In genomic region chr2:239947361-239948045, GRCh38 we compare ENCODE assay signal across 15 cellular contexts.
DNase-seq lines count a peak whose midpoint lies in the region; ATAC-seq and TF ChIP-seq lines count a peak whose summit lies in the region.
"Had no signal": no experiment of that assay in that cellular context is flagged by ENCODE, and none has a peak within 500 bp of the region (broad histone marks: within the 10 kb centered on the region; RNA-seq: fewer than 3 reads in every experiment).

No MANE protein-coding gene starts in this region.

- DNase-seq in DMS 273 (lab: John Stamatoyannopoulos, UW; ENCODE audit: unreplicated experiment), result peak; percentile 41
- DNase-seq in DMS 273 treated with DMSO at 0.1 percent for 48 hours (lab: John Stamatoyannopoulos, UW), result no peak
- peak; percentile 40 for DNase-seq in lower lobe of right lung
- DNase-seq in suprapubic skin (ENCODE audit: low spot score in 2 of 2), result peak; percentile 52 to 76
- DNase-seq in cortex of kidney (lab: John Stamatoyannopoulos, UW), result no peak
- DNase-seq in T-helper 2 cell, result no peak
- DNase-seq: naive B cell, NCI-H1417 treated with DMSO at 0.1 percent for 48 hours, NCI-H524 treated with DMSO at 0.1 percent for 48 hours had no signal

- ATAC-seq in lower lobe of right lung, result no peak
- ATAC-seq in HG03432 (IDR thresholded peaks at IDR 0.05; ENCODE audit: unreplicated experiment), result no peak

- H3K36me3 ChIP-seq in lower lobe of right lung (no peaks in the 10 kb centered on the region), suprapubic skin (no peaks in the 10 kb centered on the region)
- H3K36me3 ChIP-seq: thoracic aorta had no signal

- H3K27ac ChIP-seq in cingulate gyrus (ENCODE audit: low read depth, low read length) (peak overlapping the region; percentile 96), lower lobe of right lung (no peak overlapping the region), suprapubic skin (no peak overlapping the region)
- H3K27ac ChIP-seq: 22Rv1, RWPE1, thoracic aorta had no signal

- H3K27me3 ChIP-seq in lower lobe of right lung (ENCODE audit: low read depth), result no peaks in the 10 kb centered on the region
- H3K27me3 ChIP-seq in suprapubic skin, result no peaks in the 10 kb centered on the region

- H3K9me3 ChIP-seq in lower lobe of right lung (no peaks in the 10 kb centered on the region), suprapubic skin (no peaks in the 10 kb centered on the region)
- H3K9me3 ChIP-seq: thoracic aorta had no signal

- no peak for TF ChIP-seq CTCF in lower lobe of right lung (IDR thresholded peaks at IDR 0.05)
- no peak for TF ChIP-seq CTCF in suprapubic skin (IDR thresholded peaks at IDR 0.05)

- H3K4me1 ChIP-seq in lower lobe of right lung (no peaks in the 10 kb centered on the region), suprapubic skin (peaks cover 3% of the 10 kb centered on the region)

- TF ChIP-seq EP300 in suprapubic skin (IDR thresholded peaks at IDR 0.05), result no peak

- TF ChIP-seq POLR2A in suprapubic skin (IDR thresholded peaks at IDR 0.05), result no peak

- WGBS in suprapubic skin, result 94% methylated on average over 11 of the region's 21 CpGs

- intact Hi-C loops in lower lobe of right lung (cut with DNase I), result no loop called here

- no peak overlapping the region for H3K4me3 ChIP-seq in lower lobe of right lung
- H3K4me3 ChIP-seq in suprapubic skin, result no peak overlapping the region
- H3K4me3 ChIP-seq: smooth muscle cell, thoracic aorta had no signal

Comparison
In these comparisons a context has a peak if more than half of its experiments do, and no peak if none do; other contexts are left out.
1. DNase-seq: peak in DMS 273 (single experiment), lower lobe of right lung (single experiment) and suprapubic skin (2 of 2); none in DMS 273 treated with DMSO at 0.1 percent for 48 hours (single experiment), cortex of kidney (single experiment) and T-helper 2 cell (0 of 5).